19 cellular contexts compared by ENCODE assay signal in genomic region chr6:20318851-20319387, GRCh38.
DNase-seq lines count a peak whose midpoint lies in the region; ATAC-seq and TF ChIP-seq lines count a peak whose summit lies in the region.
"Had no signal": no experiment of that assay in that cellular context is flagged by ENCODE, and none has a peak within 500 bp of the region (broad histone marks: within the 10 kb centered on the region; RNA-seq: fewer than 3 reads in every experiment).

No MANE protein-coding gene starts in this region.

- peak overlapping the region; percentile 91 for H3K27ac Mint-ChIP-seq in stimulated activated naive CD8-positive, alpha-beta T cell treated with anti-CD3 and anti-CD28 coated beads, Interleukin-15, Interleukin-2, amounts not matched to agents 100 ng/mL and 50 ng/mL, for 24 hours
- no peak overlapping the region for H3K27ac Mint-ChIP-seq in stimulated activated naive CD8-positive, alpha-beta T cell treated with anti-CD3 and anti-CD28 coated beads, Interleukin-15, amount 100 ng/mL, for 72 hours
- H3K27ac Mint-ChIP-seq in activated CD4-positive, alpha-beta memory T cell treated with anti-CD3 and anti-CD28 coated beads for 36 hours = peak overlapping the region; percentile 96
- H3K27ac Mint-ChIP-seq in immature natural killer cell = peak overlapping the region in 4 of 6 donors; percentile 95 to 99 (median 98)
- H3K27ac Mint-ChIP-seq: H9, nephron had no signal

- H3K27me3 ChIP-seq in transverse colon = no peaks in the 10 kb centered on the region
- H3K27me3 ChIP-seq: gastrocnemius medialis, right lobe of liver, SJCRH30 had no signal

- no peaks in the 10 kb centered on the region for H3K4me1 ChIP-seq in transverse colon
- H3K4me1 ChIP-seq: right lobe of liver, SJCRH30 had no signal

- no peak for TF ChIP-seq CTCF in transverse colon (IDR thresholded peaks at IDR 0.05)

- intact Hi-C loops in activated CD4-positive, alpha-beta memory T cell treated with anti-CD3 and anti-CD28 coated beads for 36 hours (cut with micrococcal nuclease) = loop anchor here (1.0 kb wide), 1 partner anchor 17 kb away; no protein-coding TSS in a partner anchor
- intact Hi-C loops in transverse colon (cut with DNase I; ENCODE audit: low total_unique reads) = no loop called here

- 95% methylated on average over 32 of the region's 37 CpGs; no CpG with 5 or more reads in 1 of the 2 donors for whole genome bisulfite sequencing in transverse colon (ENCODE audit: low coverage in 1 of 2), 2 donors

- no peaks in the 10 kb centered on the region for H3K27me3 Mint-ChIP-seq in stimulated activated naive CD8-positive, alpha-beta T cell treated with anti-CD3 and anti-CD28 coated beads, Interleukin-15, Interleukin-2, amounts not matched to agents 100 ng/mL and 50 ng/mL, for 24 hours
- no peaks in the 10 kb centered on the region for H3K27me3 Mint-ChIP-seq in stimulated activated naive CD8-positive, alpha-beta T cell treated with anti-CD3 and anti-CD28 coated beads, Interleukin-15, amount 100 ng/mL, for 72 hours
- no peaks in the 10 kb centered on the region for H3K27me3 Mint-ChIP-seq in activated CD4-positive, alpha-beta memory T cell treated with anti-CD3 and anti-CD28 coated beads for 36 hours
- peaks cover 6 to 11% (median 7%) of the 10 kb centered on the region in 3 donors for H3K27me3 Mint-ChIP-seq in immature natural killer cell (ENCODE audit: low read depth in 3 of 3)
- H3K27me3 Mint-ChIP-seq in activated T-cell treated with anti-CD3 and anti-CD28 coated beads, Interleukin-2, amount 50 U/mL, for 4 hours (ENCODE audit: low read depth) = no peaks in the 10 kb centered on the region

- TF ChIP-seq POLR2A in transverse colon (IDR thresholded peaks at IDR 0.05) = no peak

- DNase-seq in stimulated activated naive CD8-positive, alpha-beta T cell treated with anti-CD3 and anti-CD28 coated beads, Interleukin-15, amount 100 ng/mL, for 72 hours = no peak
- DNase-seq in activated CD4-positive, alpha-beta memory T cell treated with anti-CD3 and anti-CD28 coated beads for 36 hours = no peak
- DNase-seq in immature natural killer cell (no peak), transverse colon (no peak), NK-92 (lab: John Stamatoyannopoulos, UW; ENCODE audit: unreplicated experiment) (no peak)
- no peak for DNase-seq in activated T-cell treated with anti-CD3 and anti-CD28 coated beads, Interleukin-2, amount 50 U/mL, for 4 hours
- DNase-seq: DMS79 treated with DMSO at 0.1 percent for 48 hours, gastrocnemius medialis, H9, KBM-7, mammary epithelial cell, NCI-H1694 treated with DMSO at 0.1 percent for 48 hours, NCI-H748 treated with DMSO at 0.1 percent for 48 hours, PC-3, right lobe of liver, SJCRH30 had no signal

- POLR2A ChIA-PET in activated CD4-positive, alpha-beta memory T cell treated with anti-CD3 and anti-CD28 coated beads for 36 hours (lab: Charles Lee) = interaction anchor here (0.6 to 2.4 kb wide), 10 partner anchors 12 to 215 kb away, joined by 3 to 29 read pairs (median 4); partner anchors contain the start of gene CDKAL1

- no peaks in the 10 kb centered on the region for H3K9me3 ChIP-seq in transverse colon
- H3K9me3 ChIP-seq: gastrocnemius medialis, right lobe of liver, SJCRH30, thoracic aorta had no signal

- ATAC-seq in stimulated activated naive CD8-positive, alpha-beta T cell treated with anti-CD3 and anti-CD28 coated beads, Interleukin-15, amount 100 ng/mL, for 72 hours = no peak
- no peak for ATAC-seq in activated T-cell treated with anti-CD3 and anti-CD28 coated beads, Interleukin-2, amount 50 U/mL, for 4 hours
- ATAC-seq: gastrocnemius medialis, PC-3 had no signal

- no peak overlapping the region for H3K27ac ChIP-seq in transverse colon
- H3K27ac ChIP-seq: gastrocnemius medialis, right lobe of liver, SJCRH30, thoracic aorta had no signal

- no peaks in the 10 kb centered on the region for H3K36me3 ChIP-seq in transverse colon
- H3K36me3 ChIP-seq: gastrocnemius medialis, right lobe of liver, SJCRH30, thoracic aorta had no signal

- H3K4me1 Mint-ChIP-seq in stimulated activated naive CD8-positive, alpha-beta T cell treated with anti-CD3 and anti-CD28 coated beads, Interleukin-15, Interleukin-2, amounts not matched to agents 100 ng/mL and 50 ng/mL, for 24 hours (ENCODE audit: low read depth) = peaks cover 17% of the 10 kb centered on the region
- peaks cover 16% of the 10 kb centered on the region for H3K4me1 Mint-ChIP-seq in stimulated activated naive CD8-positive, alpha-beta T cell treated with anti-CD3 and anti-CD28 coated beads, Interleukin-15, amount 100 ng/mL, for 72 hours
- H3K4me1 Mint-ChIP-seq in activated CD4-positive, alpha-beta memory T cell treated with anti-CD3 and anti-CD28 coated beads for 36 hours (ENCODE audit: low read depth) = peaks cover 15% of the 10 kb centered on the region
- peaks cover 19 to 20% of the 10 kb centered on the region in 2 donors for H3K4me1 Mint-ChIP-seq in immature natural killer cell
- peaks cover 18% of the 10 kb centered on the region for H3K4me1 Mint-ChIP-seq in activated T-cell treated with anti-CD3 and anti-CD28 coated beads, Interleukin-2, amount 50 U/mL, for 4 hours (ENCODE audit: low read depth)
- H3K4me1 Mint-ChIP-seq: nephron had no signal

- in situ Hi-C loops in transverse colon (cut with MboI; ENCODE audit: low pct_ligation_motif_present in 1 of 4, low pct_unique_long_range_greater_than_20kb in 1 of 4, low sequenced_read_pairs in 3 of 4) = no loop called here

- CTCF ChIA-PET in activated CD4-positive, alpha-beta memory T cell treated with anti-CD3 and anti-CD28 coated beads for 36 hours (lab: Charles Lee) = interaction anchor here (1.1 to 2.5 kb wide), 7 partner anchors 12 to 209 kb away, joined by 3 to 11 read pairs (median 4); no protein-coding TSS in a partner anchor

- H3K4me3 Mint-ChIP-seq in stimulated activated naive CD8-positive, alpha-beta T cell treated with anti-CD3 and anti-CD28 coated beads, Interleukin-15, Interleukin-2, amounts not matched to agents 100 ng/mL and 50 ng/mL, for 24 hours = peak overlapping the region; percentile 82
- peak overlapping the region in 1 of 2 donors; percentile 79 for H3K4me3 Mint-ChIP-seq in stimulated activated naive CD8-positive, alpha-beta T cell treated with anti-CD3 and anti-CD28 coated beads, Interleukin-15, amount 100 ng/mL, for 72 hours
- H3K4me3 Mint-ChIP-seq in activated CD4-positive, alpha-beta memory T cell treated with anti-CD3 and anti-CD28 coated beads for 36 hours = no peak overlapping the region
- H3K4me3 Mint-ChIP-seq in immature natural killer cell = peak overlapping the region; percentile 90 to 97 (median 94)
- no peak overlapping the region for H3K4me3 Mint-ChIP-seq in activated T-cell treated with anti-CD3 and anti-CD28 coated beads, Interleukin-2, amount 50 U/mL, for 4 hours
- H3K4me3 Mint-ChIP-seq: H9, nephron had no signal

- no peaks in the 10 kb centered on the region for H3K36me3 Mint-ChIP-seq in stimulated activated naive CD8-positive, alpha-beta T cell treated with anti-CD3 and anti-CD28 coated beads, Interleukin-15, Interleukin-2, amounts not matched to agents 100 ng/mL and 50 ng/mL, for 24 hours (ENCODE audit: low read depth)
- H3K36me3 Mint-ChIP-seq in activated CD4-positive, alpha-beta memory T cell treated with anti-CD3 and anti-CD28 coated beads for 36 hours = peaks cover 6% of the 10 kb centered on the region
- no peaks in the 10 kb centered on the region for H3K36me3 Mint-ChIP-seq in immature natural killer cell
- H3K36me3 Mint-ChIP-seq in activated T-cell treated with anti-CD3 and anti-CD28 coated beads, Interleukin-2, amount 50 U/mL, for 4 hours (ENCODE audit: insufficient read depth) = no peaks in the 10 kb centered on the region

- H3K9me3 Mint-ChIP-seq in stimulated activated naive CD8-positive, alpha-beta T cell treated with anti-CD3 and anti-CD28 coated beads, Interleukin-15, Interleukin-2, amounts not matched to agents 100 ng/mL and 50 ng/mL, for 24 hours = peaks cover 3% of the 10 kb centered on the region
- peaks cover 0 to 5% of the 10 kb centered on the region in 2 donors for H3K9me3 Mint-ChIP-seq in stimulated activated naive CD8-positive, alpha-beta T cell treated with anti-CD3 and anti-CD28 coated beads, Interleukin-15, amount 100 ng/mL, for 72 hours
- peaks cover 4% of the 10 kb centered on the region for H3K9me3 Mint-ChIP-seq in activated CD4-positive, alpha-beta memory T cell treated with anti-CD3 and anti-CD28 coated beads for 36 hours
- H3K9me3 Mint-ChIP-seq in immature natural killer cell = no peaks in the 10 kb centered on the region
- H3K9me3 Mint-ChIP-seq in activated T-cell treated with anti-CD3 and anti-CD28 coated beads, Interleukin-2, amount 50 U/mL, for 4 hours = peaks cover 4% of the 10 kb centered on the region
- H3K9me3 Mint-ChIP-seq: H9 had no signal

- no peak for TF ChIP-seq EP300 in transverse colon (IDR thresholded peaks at IDR 0.05; ENCODE audit: low read depth)

- H3K4me3 ChIP-seq in transverse colon = no peak overlapping the region
- H3K4me3 ChIP-seq: gastrocnemius medialis, right lobe of liver, SJCRH30 had no signal

Comparison
In these comparisons a context has a peak if more than half of its experiments do, and no peak if none do; other contexts are left out.
1. H3K27ac Mint-ChIP-seq: peak in stimulated activated naive CD8-positive, alpha-beta T cell treated with anti-CD3 and anti-CD28 coated beads, Interleukin-15, Interleukin-2, amounts not matched to agents 100 ng/mL and 50 ng/mL, for 24 hours (single experiment), activated CD4-positive, alpha-beta memory T cell treated with anti-CD3 and anti-CD28 coated beads for 36 hours (single experiment) and immature natural killer cell (4 of 6); none in stimulated activated naive CD8-positive, alpha-beta T cell treated with anti-CD3 and anti-CD28 coated beads, Interleukin-15, amount 100 ng/mL, for 72 hours (0 of 2).
2. H3K4me3 Mint-ChIP-seq: peak in stimulated activated naive CD8-positive, alpha-beta T cell treated with anti-CD3 and anti-CD28 coated beads, Interleukin-15, Interleukin-2, amounts not matched to agents 100 ng/mL and 50 ng/mL, for 24 hours (single experiment) and immature natural killer cell (5 of 5); none in activated CD4-positive, alpha-beta memory T cell treated with anti-CD3 and anti-CD28 coated beads for 36 hours (single experiment) and activated T-cell treated with anti-CD3 and anti-CD28 coated beads, Interleukin-2, amount 50 U/mL, for 4 hours (single experiment).